15 cellular contexts compared by ENCODE assay signal in genomic region chr3:18989237-18989812, GRCh38.
DNase-seq lines count a peak whose midpoint lies in the region; ATAC-seq and TF ChIP-seq lines count a peak whose summit lies in the region.
"Had no signal": no experiment of that assay in that cellular context is flagged by ENCODE, and none has a peak within 500 bp of the region (broad histone marks: within the 10 kb centered on the region; RNA-seq: fewer than 3 reads in every experiment).

No MANE protein-coding gene starts in this region.

- no peak for ATAC-seq in natural killer cell treated with Interleukin-12 subunit alpha and Interleukin-12 subunit beta and Interleukin-15 and Interleukin-18, amount 100 ng/mL, for 72 hours
- ATAC-seq in natural killer cell, result no peak
- ATAC-seq in T-helper 17 cell, result no peak

- H3K27me3 Mint-ChIP-seq in natural killer cell treated with Interleukin-12 subunit alpha and Interleukin-12 subunit beta and Interleukin-15 and Interleukin-18, amount 100 ng/mL, for 72 hours, result peaks cover 12 to 24% of the 10 kb centered on the region in 2 donors
- peaks cover 5 to 8% of the 10 kb centered on the region in 2 donors for H3K27me3 Mint-ChIP-seq in natural killer cell (ENCODE audit: low read depth in 2 of 2)
- peaks cover 54% of the 10 kb centered on the region for H3K27me3 Mint-ChIP-seq in T-helper 17 cell
- H3K27me3 Mint-ChIP-seq in activated naive CD8-positive, alpha-beta T cell, result peaks cover 22% of the 10 kb centered on the region

- H3K9me3 Mint-ChIP-seq in natural killer cell treated with Interleukin-12 subunit alpha and Interleukin-12 subunit beta and Interleukin-15 and Interleukin-18, amount 100 ng/mL, for 72 hours, result no peaks in the 10 kb centered on the region
- no peaks in the 10 kb centered on the region for H3K9me3 Mint-ChIP-seq in natural killer cell
- H3K9me3 Mint-ChIP-seq in activated naive CD8-positive, alpha-beta T cell (ENCODE audit: low read depth), result no peaks in the 10 kb centered on the region
- H3K9me3 Mint-ChIP-seq: stimulated activated naive B cell treated with anti-CD40 and anti-IgM and Interleukin-4, amounts not matched to agents 10 μg/mL and 1 μg/mL and 100 μg/mL, for 72 hours had no signal

- no peak overlapping the region for H3K4me3 ChIP-seq in MG63
- H3K4me3 ChIP-seq: breast epithelium, SJCRH30, thoracic aorta, vagina had no signal

- intact Hi-C loops in natural killer cell (cut with micrococcal nuclease), result loop anchor here (2.0 to 10.0 kb wide), 3 partner anchors 142 to 1731 kb away; no protein-coding TSS in a partner anchor

- H3K27me3 ChIP-seq in MG63, result no peaks in the 10 kb centered on the region
- H3K27me3 ChIP-seq: breast epithelium, foreskin keratinocyte, SJCRH30, vagina had no signal

- no peaks in the 10 kb centered on the region for H3K36me3 Mint-ChIP-seq in natural killer cell treated with Interleukin-12 subunit alpha and Interleukin-12 subunit beta and Interleukin-15 and Interleukin-18, amount 100 ng/mL, for 72 hours
- H3K36me3 Mint-ChIP-seq in natural killer cell (no peaks in the 10 kb centered on the region), T-helper 17 cell (ENCODE audit: low read depth) (no peaks in the 10 kb centered on the region)
- H3K36me3 Mint-ChIP-seq in activated naive CD8-positive, alpha-beta T cell, result no peaks in the 10 kb centered on the region
- H3K36me3 Mint-ChIP-seq: stimulated activated naive B cell treated with anti-CD40 and anti-IgM and Interleukin-4, amounts not matched to agents 10 μg/mL and 1 μg/mL and 100 μg/mL, for 72 hours had no signal

- peaks cover 0 to 4% of the 10 kb centered on the region in 2 donors for H3K4me1 Mint-ChIP-seq in natural killer cell treated with Interleukin-12 subunit alpha and Interleukin-12 subunit beta and Interleukin-15 and Interleukin-18, amount 100 ng/mL, for 72 hours (ENCODE audit: low read depth in 2 of 2)
- H3K4me1 Mint-ChIP-seq in natural killer cell (no peaks in the 10 kb centered on the region), T-helper 17 cell (peaks cover 6% of the 10 kb centered on the region)
- H3K4me1 Mint-ChIP-seq in activated naive CD8-positive, alpha-beta T cell (ENCODE audit: low read depth), result peaks cover 21% of the 10 kb centered on the region
- H3K4me1 Mint-ChIP-seq: stimulated activated naive B cell treated with anti-CD40 and anti-IgM and Interleukin-4, amounts not matched to agents 10 μg/mL and 1 μg/mL and 100 μg/mL, for 72 hours had no signal

- peak overlapping the region; percentile 5 for H3K4me3 Mint-ChIP-seq in natural killer cell treated with Interleukin-12 subunit alpha and Interleukin-12 subunit beta and Interleukin-15 and Interleukin-18, amount 100 ng/mL, for 72 hours
- H3K4me3 Mint-ChIP-seq in natural killer cell, result no peak overlapping the region
- H3K4me3 Mint-ChIP-seq in T-helper 17 cell, result peak overlapping the region; percentile 63
- H3K4me3 Mint-ChIP-seq in activated naive CD8-positive, alpha-beta T cell, result peak overlapping the region; percentile 62
- H3K4me3 Mint-ChIP-seq: stimulated activated naive B cell treated with anti-CD40 and anti-IgM and Interleukin-4, amounts not matched to agents 10 μg/mL and 1 μg/mL and 100 μg/mL, for 72 hours had no signal

- no peak overlapping the region for H3K27ac Mint-ChIP-seq in natural killer cell treated with Interleukin-12 subunit alpha and Interleukin-12 subunit beta and Interleukin-15 and Interleukin-18, amount 100 ng/mL, for 72 hours
- H3K27ac Mint-ChIP-seq in natural killer cell, result no peak overlapping the region
- no peak overlapping the region for H3K27ac Mint-ChIP-seq in T-helper 17 cell
- H3K27ac Mint-ChIP-seq in activated naive CD8-positive, alpha-beta T cell, result no peak overlapping the region
- H3K27ac Mint-ChIP-seq: stimulated activated naive B cell treated with anti-CD40 and anti-IgM and Interleukin-4, amounts not matched to agents 10 μg/mL and 1 μg/mL and 100 μg/mL, for 72 hours had no signal

- TF ChIP-seq CTCF in natural killer cell (IDR thresholded peaks at IDR 0.05), result no peak

- no peak for DNase-seq in natural killer cell treated with Interleukin-12 subunit alpha and Interleukin-12 subunit beta and Interleukin-15 and Interleukin-18, amount 100 ng/mL, for 72 hours (ENCODE audit: low spot score)
- DNase-seq in natural killer cell, result no peak
- DNase-seq in T-helper 17 cell, result no peak
- DNase-seq in NCI-H1436 (lab: John Stamatoyannopoulos, UW), result no peak
- no peak for DNase-seq in MG63
- no peak for DNase-seq in kidney glomerular epithelial cell (lab: John Stamatoyannopoulos, UW)
- DNase-seq: effector CD8-positive, alpha-beta T cell; IMR-90; stimulated activated naive B cell treated with anti-CD40 and anti-IgM and Interleukin-4, amounts not matched to agents 10 μg/mL and 1 μg/mL and 100 μg/mL, for 72 hours had no signal

- no peaks in the 10 kb centered on the region for H3K36me3 ChIP-seq in MG63
- H3K36me3 ChIP-seq: breast epithelium, SJCRH30, thoracic aorta, vagina had no signal

- H3K9me3 ChIP-seq in T-helper 17 cell (ENCODE audit: control insufficient read depth, low read length, poor library complexity, severe bottlenecking) (no peaks in the 10 kb centered on the region), MG63 (no peaks in the 10 kb centered on the region)
- H3K9me3 ChIP-seq: breast epithelium, SJCRH30, thoracic aorta, vagina had no signal
